In genomic region chr3:124420392-124420791, GRCh38 we compare ENCODE assay signal across 25 cellular contexts.
A peak's percentile ranks its signal among the peaks of the same experiment; 100 is the strongest.
DNase-seq lines count a peak whose midpoint lies in the region; ATAC-seq and TF ChIP-seq lines count a peak whose summit lies in the region.
"Had no signal": no experiment of that assay in that cellular context is flagged by ENCODE, and none has a peak within 500 bp of the region (broad histone marks: within the 10 kb centered on the region; RNA-seq: fewer than 3 reads in every experiment).

No MANE protein-coding gene starts in this region.

- peak; percentile 53 for ATAC-seq in gastroesophageal sphincter
- no peak for ATAC-seq in GM21723 (IDR thresholded peaks at IDR 0.05; ENCODE audit: unreplicated experiment)
- ATAC-seq: GM12878, Panc1 had no signal

- TF ChIP-seq CTCF in gastroesophageal sphincter (IDR thresholded peaks at IDR 0.05) (no peak), tibial artery (IDR thresholded peaks at IDR 0.05) (no peak)

- no peak overlapping the region for H3K4me3 ChIP-seq in gastroesophageal sphincter
- H3K4me3 ChIP-seq in tibial artery: no peak overlapping the region
- H3K4me3 ChIP-seq: BLaER1, GM12878, SJSA1 had no signal

- intact Hi-C loops in tibial artery (cut with DNase I; ENCODE audit: low total_unique reads): no loop called here

- no peak for TF ChIP-seq POLR2A in gastroesophageal sphincter (IDR thresholded peaks at IDR 0.05)

- TF ChIP-seq EP300 in gastroesophageal sphincter (IDR thresholded peaks at IDR 0.05): no peak

- H3K36me3 ChIP-seq in gastroesophageal sphincter (peaks cover 0 to 38% of the 10 kb centered on the region in 2 donors), tibial artery (peaks cover 64 to 77% (median 67%) of the 10 kb centered on the region in 3 donors)

- DNase-seq in putamen (ENCODE audit: low spot score) (peak; percentile 50), tibial artery (no peak), SHP77 (lab: John Stamatoyannopoulos, UW) (no peak), activated gamma-delta T cell treated with Interleukin-2 at 50 U/mL for 16 hours (no peak)
- DNase-seq: CD4-positive, alpha-beta T cell; COR-L47; DMS 273 treated with DMSO at 0.1 percent for 48 hours; DND-41; GOT3; Karpas-422; MV-4-11; NCI-H1105 treated with DMSO at 0.1 percent for 48 hours; NCI-H2081; NCI-H2171; NCI-H345; NCI-H524; NCI-H774; NK-92 treated with Interleukin-12 subunit alpha and Interleukin-12 subunit beta, amount 100 ng/mL, for 24 hours had no signal

- H3K9me3 ChIP-seq in gastroesophageal sphincter (no peaks in the 10 kb centered on the region), tibial artery (no peaks in the 10 kb centered on the region)
- H3K9me3 ChIP-seq: BLaER1, SJSA1 had no signal

- 65 to 71% methylated on average over 2 of the region's 2 CpGs for WGBS in gastroesophageal sphincter (ENCODE audit: low coverage in 1 of 2), 2 donors

- H3K4me1 ChIP-seq in gastroesophageal sphincter (peaks cover 0 to 19% (median 3%) of the 10 kb centered on the region in 3 donors), tibial artery (peaks cover 0 to 52% (median 4%) of the 10 kb centered on the region in 4 donors)
- H3K4me1 ChIP-seq: BLaER1, SJSA1 had no signal

- H3K27me3 ChIP-seq in gastroesophageal sphincter (no peaks in the 10 kb centered on the region), tibial artery (no peaks in the 10 kb centered on the region)
- H3K27me3 ChIP-seq: BLaER1, SJSA1 had no signal

- H3K27ac ChIP-seq in cingulate gyrus (ENCODE audit: low read depth, low read length) (peak overlapping the region; percentile 60), gastroesophageal sphincter (peak overlapping the region in 3 of 4 donors; percentile 51 to 71 (median 60)), tibial artery (peak overlapping the region; percentile 52 to 65)
- H3K27ac ChIP-seq: BLaER1, SJSA1 had no signal
